Comparison of ENCODE assay signal across 24 cellular contexts in genomic region chr9:135102331-135102730, GRCh38. TPM values are rescaled to one million over a fixed set of nuclear protein-coding genes. Genes with fewer than 3 reads are reported as not detected.
"Had no signal": no experiment of that assay in that cellular context is flagged by ENCODE, and none has a peak within 500 bp of the region (broad histone marks: within the 10 kb centered on the region; RNA-seq: fewer than 3 reads in every experiment).

No MANE protein-coding gene starts in this region.

- FAIRE-seq: HepG2, K562 had no signal

- H3K27me3 ChIP-seq: SJSA1 had no signal

- ATAC-seq: HepG2, K562, Panc1, PC-3 had no signal

- H3K36me3 Mint-ChIP-seq: IgD-negative memory B cell had no signal

- H3K9me3 ChIP-seq: SJSA1 had no signal

- H3K27ac ChIP-seq: KMS-11, SJSA1, SK-N-MC had no signal

- H3K4me3 Mint-ChIP-seq: IgD-negative memory B cell had no signal

- DNase-seq: Kasumi-1, MM.1S, NCI-H1092 treated with DMSO at 0.1 percent for 48 hours, NCI-H1436, NCI-H187, NCI-H2029, NCI-H2081 treated with DMSO at 0.1 percent for 48 hours, NCI-H2171, NCI-H226, NCI-H510A, NCI-H524 treated with DMSO at 0.1 percent for 48 hours, NCI-H69, NCI-H774, PC-3, Right ventricle myocardium superior, SIG-M5 had no signal

- H3K4me3 ChIP-seq: K562, SJSA1, SK-N-MC had no signal

- H3K4me1 ChIP-seq: SJSA1 had no signal

- H3K9ac ChIP-seq: KMS-11 had no signal

RNA-seq across cellular contexts. Expression of gene OLFM1, which starts 14.9 kb away (rescaled TPM):
- total RNA-seq: HepG2, K562, OCI-LY7 had no signal
- polyA plus RNA-seq: HepG2, K562 had no signal
